ENCODE assay signal across 1 cellular context in the genomic region with DNA sequence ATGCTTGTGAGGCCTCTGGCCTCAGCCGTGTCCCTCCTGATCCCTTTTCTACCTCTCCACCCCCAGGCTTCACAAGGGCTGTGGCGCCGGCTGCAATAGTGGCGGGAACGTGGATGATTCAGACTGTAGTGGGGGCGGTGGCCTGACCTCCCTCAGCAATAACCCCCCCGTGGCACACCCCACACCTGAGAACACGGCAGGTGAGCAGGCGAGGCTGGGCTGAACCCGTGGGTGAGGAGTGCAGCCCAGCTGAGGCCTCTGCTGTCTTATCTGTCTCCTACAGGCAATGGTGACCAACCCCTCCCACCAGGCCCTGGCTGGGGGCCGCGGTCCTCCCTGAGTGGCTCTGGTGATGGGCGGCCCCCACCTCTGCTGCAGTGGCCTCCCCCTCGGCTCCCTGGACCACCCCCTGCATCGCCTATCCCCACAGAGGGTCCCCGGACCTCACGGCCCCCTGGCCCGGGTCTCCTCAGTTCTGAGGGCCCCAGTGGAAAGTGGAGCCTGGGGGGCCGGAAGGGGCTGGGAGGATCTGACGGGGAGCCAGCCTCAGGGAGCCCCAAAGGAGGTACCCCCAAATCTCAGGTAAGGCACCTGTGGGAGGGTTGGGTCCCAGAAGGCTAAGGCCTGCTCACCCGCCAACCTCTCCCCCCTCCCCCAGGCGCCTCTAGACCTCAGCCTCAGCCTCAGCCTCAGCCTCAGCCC.
TF ChIP-seq lines count a peak whose summit lies in the region.

No MANE protein-coding gene starts in this region.

TF ChIP-seq in K562, 482 proteins besides CTCF, POLR2A, EP300 and RAD21 (continued from another document and continues in another):
- TF ChIP-seq, protein P1, sequence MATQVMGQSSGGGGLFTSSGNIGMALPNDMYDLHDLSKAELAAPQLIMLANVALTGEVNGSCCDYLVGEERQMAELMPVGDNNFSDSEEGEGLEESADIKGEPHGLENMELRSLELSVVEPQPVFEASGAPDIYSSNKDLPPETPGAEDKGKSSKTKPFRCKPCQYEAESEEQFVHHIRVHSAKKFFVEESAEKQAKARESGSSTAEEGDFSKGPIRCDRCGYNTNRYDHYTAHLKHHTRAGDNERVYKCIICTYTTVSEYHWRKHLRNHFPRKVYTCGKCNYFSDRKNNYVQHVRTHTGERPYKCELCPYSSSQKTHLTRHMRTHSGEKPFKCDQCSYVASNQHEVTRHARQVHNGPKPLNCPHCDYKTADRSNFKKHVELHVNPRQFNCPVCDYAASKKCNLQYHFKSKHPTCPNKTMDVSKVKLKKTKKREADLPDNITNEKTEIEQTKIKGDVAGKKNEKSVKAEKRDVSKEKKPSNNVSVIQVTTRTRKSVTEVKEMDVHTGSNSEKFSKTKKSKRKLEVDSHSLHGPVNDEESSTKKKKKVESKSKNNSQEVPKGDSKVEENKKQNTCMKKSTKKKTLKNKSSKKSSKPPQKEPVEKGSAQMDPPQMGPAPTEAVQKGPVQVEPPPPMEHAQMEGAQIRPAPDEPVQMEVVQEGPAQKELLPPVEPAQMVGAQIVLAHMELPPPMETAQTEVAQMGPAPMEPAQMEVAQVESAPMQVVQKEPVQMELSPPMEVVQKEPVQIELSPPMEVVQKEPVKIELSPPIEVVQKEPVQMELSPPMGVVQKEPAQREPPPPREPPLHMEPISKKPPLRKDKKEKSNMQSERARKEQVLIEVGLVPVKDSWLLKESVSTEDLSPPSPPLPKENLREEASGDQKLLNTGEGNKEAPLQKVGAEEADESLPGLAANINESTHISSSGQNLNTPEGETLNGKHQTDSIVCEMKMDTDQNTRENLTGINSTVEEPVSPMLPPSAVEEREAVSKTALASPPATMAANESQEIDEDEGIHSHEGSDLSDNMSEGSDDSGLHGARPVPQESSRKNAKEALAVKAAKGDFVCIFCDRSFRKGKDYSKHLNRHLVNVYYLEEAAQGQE (CRISPR knock-in tag; IDR thresholded peaks at IDR 0.05; ENCODE audit: low read depth), result no peak
- no peak for TF ChIP-seq POLR2B (IDR thresholded peaks at IDR 0.05; ENCODE audit: low read depth, partially characterized antibody)
- TF ChIP-seq HSF4 (CRISPR knock-in tag; IDR thresholded peaks at IDR 0.05; ENCODE audit: borderline replicate concordance), result no peak
- TF ChIP-seq, protein P2, sequence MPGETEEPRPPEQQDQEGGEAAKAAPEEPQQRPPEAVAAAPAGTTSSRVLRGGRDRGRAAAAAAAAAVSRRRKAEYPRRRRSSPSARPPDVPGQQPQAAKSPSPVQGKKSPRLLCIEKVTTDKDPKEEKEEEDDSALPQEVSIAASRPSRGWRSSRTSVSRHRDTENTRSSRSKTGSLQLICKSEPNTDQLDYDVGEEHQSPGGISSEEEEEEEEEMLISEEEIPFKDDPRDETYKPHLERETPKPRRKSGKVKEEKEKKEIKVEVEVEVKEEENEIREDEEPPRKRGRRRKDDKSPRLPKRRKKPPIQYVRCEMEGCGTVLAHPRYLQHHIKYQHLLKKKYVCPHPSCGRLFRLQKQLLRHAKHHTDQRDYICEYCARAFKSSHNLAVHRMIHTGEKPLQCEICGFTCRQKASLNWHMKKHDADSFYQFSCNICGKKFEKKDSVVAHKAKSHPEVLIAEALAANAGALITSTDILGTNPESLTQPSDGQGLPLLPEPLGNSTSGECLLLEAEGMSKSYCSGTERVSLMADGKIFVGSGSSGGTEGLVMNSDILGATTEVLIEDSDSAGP (CRISPR knock-in tag; IDR thresholded peaks at IDR 0.05), result no peak
- TF ChIP-seq YBX1 (IDR thresholded peaks at IDR 0.05), result no peak
- no peak for TF ChIP-seq ZKSCAN3 (CRISPR knock-in tag; IDR thresholded peaks at IDR 0.05)
- TF ChIP-seq, protein P3, sequence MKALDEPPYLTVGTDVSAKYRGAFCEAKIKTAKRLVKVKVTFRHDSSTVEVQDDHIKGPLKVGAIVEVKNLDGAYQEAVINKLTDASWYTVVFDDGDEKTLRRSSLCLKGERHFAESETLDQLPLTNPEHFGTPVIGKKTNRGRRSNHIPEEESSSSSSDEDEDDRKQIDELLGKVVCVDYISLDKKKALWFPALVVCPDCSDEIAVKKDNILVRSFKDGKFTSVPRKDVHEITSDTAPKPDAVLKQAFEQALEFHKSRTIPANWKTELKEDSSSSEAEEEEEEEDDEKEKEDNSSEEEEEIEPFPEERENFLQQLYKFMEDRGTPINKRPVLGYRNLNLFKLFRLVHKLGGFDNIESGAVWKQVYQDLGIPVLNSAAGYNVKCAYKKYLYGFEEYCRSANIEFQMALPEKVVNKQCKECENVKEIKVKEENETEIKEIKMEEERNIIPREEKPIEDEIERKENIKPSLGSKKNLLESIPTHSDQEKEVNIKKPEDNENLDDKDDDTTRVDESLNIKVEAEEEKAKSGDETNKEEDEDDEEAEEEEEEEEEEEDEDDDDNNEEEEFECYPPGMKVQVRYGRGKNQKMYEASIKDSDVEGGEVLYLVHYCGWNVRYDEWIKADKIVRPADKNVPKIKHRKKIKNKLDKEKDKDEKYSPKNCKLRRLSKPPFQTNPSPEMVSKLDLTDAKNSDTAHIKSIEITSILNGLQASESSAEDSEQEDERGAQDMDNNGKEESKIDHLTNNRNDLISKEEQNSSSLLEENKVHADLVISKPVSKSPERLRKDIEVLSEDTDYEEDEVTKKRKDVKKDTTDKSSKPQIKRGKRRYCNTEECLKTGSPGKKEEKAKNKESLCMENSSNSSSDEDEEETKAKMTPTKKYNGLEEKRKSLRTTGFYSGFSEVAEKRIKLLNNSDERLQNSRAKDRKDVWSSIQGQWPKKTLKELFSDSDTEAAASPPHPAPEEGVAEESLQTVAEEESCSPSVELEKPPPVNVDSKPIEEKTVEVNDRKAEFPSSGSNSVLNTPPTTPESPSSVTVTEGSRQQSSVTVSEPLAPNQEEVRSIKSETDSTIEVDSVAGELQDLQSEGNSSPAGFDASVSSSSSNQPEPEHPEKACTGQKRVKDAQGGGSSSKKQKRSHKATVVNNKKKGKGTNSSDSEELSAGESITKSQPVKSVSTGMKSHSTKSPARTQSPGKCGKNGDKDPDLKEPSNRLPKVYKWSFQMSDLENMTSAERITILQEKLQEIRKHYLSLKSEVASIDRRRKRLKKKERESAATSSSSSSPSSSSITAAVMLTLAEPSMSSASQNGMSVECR (CRISPR knock-in tag; IDR thresholded peaks at IDR 0.05), result peak; percentile 12; the same call in 1 of the 2 replicates
- TF ChIP-seq, protein P4, sequence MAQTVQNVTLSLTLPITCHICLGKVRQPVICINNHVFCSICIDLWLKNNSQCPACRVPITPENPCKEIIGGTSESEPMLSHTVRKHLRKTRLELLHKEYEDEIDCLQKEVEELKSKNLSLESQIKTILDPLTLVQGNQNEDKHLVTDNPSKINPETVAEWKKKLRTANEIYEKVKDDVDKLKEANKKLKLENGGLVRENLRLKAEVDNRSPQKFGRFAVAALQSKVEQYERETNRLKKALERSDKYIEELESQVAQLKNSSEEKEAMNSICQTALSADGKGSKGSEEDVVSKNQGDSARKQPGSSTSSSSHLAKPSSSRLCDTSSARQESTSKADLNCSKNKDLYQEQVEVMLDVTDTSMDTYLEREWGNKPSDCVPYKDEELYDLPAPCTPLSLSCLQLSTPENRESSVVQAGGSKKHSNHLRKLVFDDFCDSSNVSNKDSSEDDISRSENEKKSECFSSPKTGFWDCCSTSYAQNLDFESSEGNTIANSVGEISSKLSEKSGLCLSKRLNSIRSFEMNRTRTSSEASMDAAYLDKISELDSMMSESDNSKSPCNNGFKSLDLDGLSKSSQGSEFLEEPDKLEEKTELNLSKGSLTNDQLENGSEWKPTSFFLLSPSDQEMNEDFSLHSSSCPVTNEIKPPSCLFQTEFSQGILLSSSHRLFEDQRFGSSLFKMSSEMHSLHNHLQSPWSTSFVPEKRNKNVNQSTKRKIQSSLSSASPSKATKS (CRISPR knock-in tag; IDR thresholded peaks at IDR 0.05), result no peak
- TF ChIP-seq FUS (optimal IDR thresholded peaks at IDR 0.05; ENCODE audit: low read depth, low read length), result no peak
- TF ChIP-seq MTA2 (IDR thresholded peaks at IDR 0.05; ENCODE audit: low read depth), result peak; percentile 74
- peak; percentile 90 for TF ChIP-seq CTBP1 (IDR thresholded peaks at IDR 0.05; ENCODE audit: borderline replicate concordance)
- TF ChIP-seq NFIC (IDR thresholded peaks at IDR 0.05), result peak; percentile 79
- TF ChIP-seq, protein P5, sequence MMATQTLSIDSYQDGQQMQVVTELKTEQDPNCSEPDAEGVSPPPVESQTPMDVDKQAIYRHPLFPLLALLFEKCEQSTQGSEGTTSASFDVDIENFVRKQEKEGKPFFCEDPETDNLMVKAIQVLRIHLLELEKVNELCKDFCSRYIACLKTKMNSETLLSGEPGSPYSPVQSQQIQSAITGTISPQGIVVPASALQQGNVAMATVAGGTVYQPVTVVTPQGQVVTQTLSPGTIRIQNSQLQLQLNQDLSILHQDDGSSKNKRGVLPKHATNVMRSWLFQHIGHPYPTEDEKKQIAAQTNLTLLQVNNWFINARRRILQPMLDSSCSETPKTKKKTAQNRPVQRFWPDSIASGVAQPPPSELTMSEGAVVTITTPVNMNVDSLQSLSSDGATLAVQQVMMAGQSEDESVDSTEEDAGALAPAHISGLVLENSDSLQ (IDR thresholded peaks at IDR 0.05), result no peak; the same call in 1 of the 2 replicates
- no peak for TF ChIP-seq LARP7 (IDR thresholded peaks at IDR 0.05)
- TF ChIP-seq CREB1 (IDR thresholded peaks at IDR 0.05), result peak; percentile 43
- no peak for TF ChIP-seq CREB1 (CRISPR knock-in tag; IDR thresholded peaks at IDR 0.05)
- no peak for TF ChIP-seq ATF1 (CRISPR knock-in tag; IDR thresholded peaks at IDR 0.05)
- TF ChIP-seq ATF1 (tag; IDR thresholded peaks at IDR 0.05), result peak; percentile 27; the same call in 1 of the 2 replicates
- TF ChIP-seq TEAD1 (CRISPR knock-in tag; IDR thresholded peaks at IDR 0.05), result no peak
- no peak for TF ChIP-seq POLR2AphosphoS2 (IDR thresholded peaks at IDR 0.05; ENCODE audit: low read length)
- TF ChIP-seq, protein P6, sequence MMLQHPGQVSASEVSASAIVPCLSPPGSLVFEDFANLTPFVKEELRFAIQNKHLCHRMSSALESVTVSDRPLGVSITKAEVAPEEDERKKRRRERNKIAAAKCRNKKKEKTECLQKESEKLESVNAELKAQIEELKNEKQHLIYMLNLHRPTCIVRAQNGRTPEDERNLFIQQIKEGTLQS (IDR thresholded peaks at IDR 0.05), result peak; percentile 48; the same call in 1 of the 2 replicates
- TF ChIP-seq, protein P6 (CRISPR knock-in tag; conservative IDR thresholded peaks at IDR 0.05), result no peak
- TF ChIP-seq ZNF274 (IDR thresholded peaks at IDR 0.05; ENCODE audit: borderline replicate concordance, low read depth, low read length), result no peak
- peak; percentile 95 for TF ChIP-seq CBFA2T3 (IDR thresholded peaks at IDR 0.05)
- TF ChIP-seq HOXB6 (CRISPR knock-in tag; IDR thresholded peaks at IDR 0.05; ENCODE audit: borderline replicate concordance), result no peak
- TF ChIP-seq OTX1 (CRISPR knock-in tag; IDR thresholded peaks at IDR 0.05), result no peak
- TF ChIP-seq RHOXF2B (CRISPR knock-in tag; conservative IDR thresholded peaks at IDR 0.05), result no peak
- TF ChIP-seq GTF2B (IDR thresholded peaks at IDR 0.05; ENCODE audit: extremely low read depth, insufficient read length), result no peak
- TF ChIP-seq ZNF124 (CRISPR knock-in tag; IDR thresholded peaks at IDR 0.05), result no peak
- no peak for TF ChIP-seq ZBTB9 (CRISPR knock-in tag; IDR thresholded peaks at IDR 0.05)
- TF ChIP-seq ZNF165 (CRISPR knock-in tag; IDR thresholded peaks at IDR 0.05; ENCODE audit: borderline replicate concordance), result no peak
- TF ChIP-seq TAF15 (IDR thresholded peaks at IDR 0.05; ENCODE audit: low read depth, low read length), result no peak
- TF ChIP-seq BRCA1 (IDR thresholded peaks at IDR 0.05), result no peak
- TF ChIP-seq BRCA1 (CRISPR knock-in tag; IDR thresholded peaks at IDR 0.05), result no peak
- no peak for TF ChIP-seq DEAF1 (CRISPR knock-in tag; IDR thresholded peaks at IDR 0.05)
- no peak for TF ChIP-seq ZBTB43 (CRISPR knock-in tag; IDR thresholded peaks at IDR 0.05)
